In the genomic region with DNA sequence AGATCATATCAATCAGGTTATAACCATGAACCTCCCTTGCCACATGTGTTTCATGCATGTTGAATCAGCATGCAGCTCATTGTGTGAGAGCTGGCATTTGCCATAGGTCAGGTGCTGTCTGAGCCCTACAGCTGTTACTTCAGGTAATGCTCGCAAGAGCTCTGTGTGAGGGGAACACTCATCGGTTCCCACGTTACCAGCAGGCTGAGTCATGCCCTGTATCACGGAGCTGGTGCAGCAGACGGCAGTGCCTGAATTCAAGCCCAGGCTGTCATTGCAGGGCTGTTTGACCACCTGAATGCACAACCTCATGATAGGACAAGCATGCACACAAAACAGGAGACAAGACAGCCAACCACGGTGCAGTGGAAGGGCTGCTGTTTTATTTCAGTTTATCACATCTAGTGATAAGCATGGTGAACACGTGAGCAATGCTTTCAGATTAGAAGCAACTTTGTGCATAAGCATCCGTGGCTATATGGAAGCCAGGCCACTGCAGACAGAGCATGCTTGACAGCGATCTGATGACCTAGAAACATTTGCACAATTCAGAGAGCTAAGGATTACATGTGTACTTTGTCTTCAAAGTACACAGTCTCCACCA, we compare ENCODE assay signal across 1 cellular context.
TF ChIP-seq lines count a peak whose summit lies in the region.

No MANE protein-coding gene starts in this region.

TF ChIP-seq in GM23338, 12 proteins besides CTCF, POLR2A, EP300 and RAD21 (continued from another document):
- TF ChIP-seq ZNF462 (CRISPR knock-in tag; IDR thresholded peaks at IDR 0.05) (no peak), CREB1 (CRISPR knock-in tag; IDR thresholded peaks at IDR 0.05; ENCODE audit: low read depth) (no peak), POLR2AphosphoS5 (IDR thresholded peaks at IDR 0.05; ENCODE audit: low read depth) (no peak), JUNB (IDR thresholded peaks at IDR 0.05; ENCODE audit: unreplicated experiment) (no peak), NANOG (IDR thresholded peaks at IDR 0.05; ENCODE audit: borderline replicate concordance) (no peak), ZNF331 (CRISPR knock-in tag; IDR thresholded peaks at IDR 0.05; ENCODE audit: low read depth) (no peak), EZH2phosphoT487 (IDR thresholded peaks at IDR 0.05; ENCODE audit: unreplicated experiment) (no peak)
- TF ChIP-seq, protein P1, sequence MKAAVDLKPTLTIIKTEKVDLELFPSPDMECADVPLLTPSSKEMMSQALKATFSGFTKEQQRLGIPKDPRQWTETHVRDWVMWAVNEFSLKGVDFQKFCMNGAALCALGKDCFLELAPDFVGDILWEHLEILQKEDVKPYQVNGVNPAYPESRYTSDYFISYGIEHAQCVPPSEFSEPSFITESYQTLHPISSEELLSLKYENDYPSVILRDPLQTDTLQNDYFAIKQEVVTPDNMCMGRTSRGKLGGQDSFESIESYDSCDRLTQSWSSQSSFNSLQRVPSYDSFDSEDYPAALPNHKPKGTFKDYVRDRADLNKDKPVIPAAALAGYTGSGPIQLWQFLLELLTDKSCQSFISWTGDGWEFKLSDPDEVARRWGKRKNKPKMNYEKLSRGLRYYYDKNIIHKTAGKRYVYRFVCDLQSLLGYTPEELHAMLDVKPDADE (IDR thresholded peaks at IDR 0.05): no peak
- TF ChIP-seq, protein P2, sequence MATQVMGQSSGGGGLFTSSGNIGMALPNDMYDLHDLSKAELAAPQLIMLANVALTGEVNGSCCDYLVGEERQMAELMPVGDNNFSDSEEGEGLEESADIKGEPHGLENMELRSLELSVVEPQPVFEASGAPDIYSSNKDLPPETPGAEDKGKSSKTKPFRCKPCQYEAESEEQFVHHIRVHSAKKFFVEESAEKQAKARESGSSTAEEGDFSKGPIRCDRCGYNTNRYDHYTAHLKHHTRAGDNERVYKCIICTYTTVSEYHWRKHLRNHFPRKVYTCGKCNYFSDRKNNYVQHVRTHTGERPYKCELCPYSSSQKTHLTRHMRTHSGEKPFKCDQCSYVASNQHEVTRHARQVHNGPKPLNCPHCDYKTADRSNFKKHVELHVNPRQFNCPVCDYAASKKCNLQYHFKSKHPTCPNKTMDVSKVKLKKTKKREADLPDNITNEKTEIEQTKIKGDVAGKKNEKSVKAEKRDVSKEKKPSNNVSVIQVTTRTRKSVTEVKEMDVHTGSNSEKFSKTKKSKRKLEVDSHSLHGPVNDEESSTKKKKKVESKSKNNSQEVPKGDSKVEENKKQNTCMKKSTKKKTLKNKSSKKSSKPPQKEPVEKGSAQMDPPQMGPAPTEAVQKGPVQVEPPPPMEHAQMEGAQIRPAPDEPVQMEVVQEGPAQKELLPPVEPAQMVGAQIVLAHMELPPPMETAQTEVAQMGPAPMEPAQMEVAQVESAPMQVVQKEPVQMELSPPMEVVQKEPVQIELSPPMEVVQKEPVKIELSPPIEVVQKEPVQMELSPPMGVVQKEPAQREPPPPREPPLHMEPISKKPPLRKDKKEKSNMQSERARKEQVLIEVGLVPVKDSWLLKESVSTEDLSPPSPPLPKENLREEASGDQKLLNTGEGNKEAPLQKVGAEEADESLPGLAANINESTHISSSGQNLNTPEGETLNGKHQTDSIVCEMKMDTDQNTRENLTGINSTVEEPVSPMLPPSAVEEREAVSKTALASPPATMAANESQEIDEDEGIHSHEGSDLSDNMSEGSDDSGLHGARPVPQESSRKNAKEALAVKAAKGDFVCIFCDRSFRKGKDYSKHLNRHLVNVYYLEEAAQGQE (IDR thresholded peaks at IDR 0.05; ENCODE audit: unreplicated experiment): no peak
TF ChIP-seq in GM23338: peak in this region for 0.
